Comparison of ENCODE assay signal across 1 cellular context in the genomic region with DNA sequence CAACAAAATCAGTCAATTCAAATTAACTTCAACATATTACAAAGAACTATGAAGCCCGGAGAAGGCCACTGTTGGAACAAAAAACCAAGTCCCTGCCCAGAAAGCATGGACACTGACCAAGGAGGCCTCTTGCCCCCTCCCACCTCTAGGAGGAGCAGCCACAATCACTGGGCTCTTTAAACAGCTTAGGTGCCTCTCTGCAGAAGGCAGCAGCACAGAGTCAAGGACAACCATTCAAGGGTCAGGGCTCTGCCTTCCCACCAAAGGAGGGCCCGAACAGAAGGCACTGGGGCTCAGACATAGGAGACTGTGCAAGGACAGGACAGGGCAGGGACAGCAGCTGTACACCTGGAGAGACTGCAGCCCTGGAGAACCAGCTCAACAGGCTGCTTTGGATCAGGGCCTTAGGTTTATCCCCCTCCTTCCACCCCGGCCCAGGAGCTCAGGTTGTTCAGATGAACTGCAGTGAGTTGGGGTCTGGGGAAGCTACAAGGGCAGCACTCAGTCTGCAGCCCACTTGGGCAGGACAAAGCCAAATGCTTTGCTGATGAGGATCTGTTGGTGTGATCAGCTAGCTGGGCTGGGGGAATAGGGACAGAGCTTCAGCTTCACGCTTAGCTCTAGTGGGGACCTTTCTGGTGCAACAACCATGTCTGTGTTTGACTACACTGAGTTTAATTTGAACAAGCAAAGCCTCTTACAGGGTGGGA.
TF ChIP-seq lines count a peak whose summit lies in the region.

No MANE protein-coding gene starts in this region.

TF ChIP-seq in IMR-90, 13 proteins besides CTCF, POLR2A, EP300 and RAD21:
- TF ChIP-seq BHLHE40 (IDR thresholded peaks at IDR 0.05; ENCODE audit: low read depth, low read length) (no peak), RCOR1 (IDR thresholded peaks at IDR 0.05; ENCODE audit: insufficient replicate concordance, low read length) (no peak), RFX5 (IDR thresholded peaks at IDR 0.05; ENCODE audit: low read depth, low read length) (no peak), FOS (IDR thresholded peaks at IDR 0.05; ENCODE audit: low read depth, low read length) (no peak), CHD1 (IDR thresholded peaks at IDR 0.05; ENCODE audit: low read depth, low read length) (no peak), CEBPB (IDR thresholded peaks at IDR 0.05; ENCODE audit: low read depth, low read length) (no peak), NFE2L2 (IDR thresholded peaks at IDR 0.05; ENCODE audit: low read depth, low read length) (no peak), MXI1 (IDR thresholded peaks at IDR 0.05; ENCODE audit: borderline replicate concordance, low read depth, low read length) (no peak)
- TF ChIP-seq, protein P1, sequence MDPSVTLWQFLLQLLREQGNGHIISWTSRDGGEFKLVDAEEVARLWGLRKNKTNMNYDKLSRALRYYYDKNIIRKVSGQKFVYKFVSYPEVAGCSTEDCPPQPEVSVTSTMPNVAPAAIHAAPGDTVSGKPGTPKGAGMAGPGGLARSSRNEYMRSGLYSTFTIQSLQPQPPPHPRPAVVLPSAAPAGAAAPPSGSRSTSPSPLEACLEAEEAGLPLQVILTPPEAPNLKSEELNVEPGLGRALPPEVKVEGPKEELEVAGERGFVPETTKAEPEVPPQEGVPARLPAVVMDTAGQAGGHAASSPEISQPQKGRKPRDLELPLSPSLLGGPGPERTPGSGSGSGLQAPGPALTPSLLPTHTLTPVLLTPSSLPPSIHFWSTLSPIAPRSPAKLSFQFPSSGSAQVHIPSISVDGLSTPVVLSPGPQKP (IDR thresholded peaks at IDR 0.05; ENCODE audit: borderline replicate concordance, low read depth, low read length): no peak
- TF ChIP-seq, protein P2, sequence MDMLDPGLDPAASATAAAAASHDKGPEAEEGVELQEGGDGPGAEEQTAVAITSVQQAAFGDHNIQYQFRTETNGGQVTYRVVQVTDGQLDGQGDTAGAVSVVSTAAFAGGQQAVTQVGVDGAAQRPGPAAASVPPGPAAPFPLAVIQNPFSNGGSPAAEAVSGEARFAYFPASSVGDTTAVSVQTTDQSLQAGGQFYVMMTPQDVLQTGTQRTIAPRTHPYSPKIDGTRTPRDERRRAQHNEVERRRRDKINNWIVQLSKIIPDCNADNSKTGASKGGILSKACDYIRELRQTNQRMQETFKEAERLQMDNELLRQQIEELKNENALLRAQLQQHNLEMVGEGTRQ (IDR thresholded peaks at IDR 0.05; ENCODE audit: low read depth, low read length): no peak
